Comparison of ENCODE assay signal across 24 cellular contexts in the genomic region with DNA sequence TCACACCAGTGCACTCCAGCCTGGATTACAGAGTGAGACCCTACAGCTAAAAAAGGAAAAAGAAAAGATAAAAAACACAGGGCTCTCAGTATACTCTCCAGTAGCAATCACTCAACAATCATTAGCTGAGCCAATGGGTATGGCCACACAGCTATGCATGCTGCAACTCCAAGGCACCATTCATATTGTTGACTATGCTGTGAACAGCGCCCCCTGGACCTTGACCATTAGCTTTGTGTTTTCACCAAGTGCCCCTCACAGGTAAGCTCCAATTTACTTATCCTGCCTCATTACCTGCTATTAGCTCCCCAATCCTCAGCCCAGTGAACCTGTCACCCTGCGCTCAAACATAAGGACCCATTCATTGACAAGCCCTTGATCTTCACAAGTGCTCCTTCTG. TPM values are rescaled to one million over a fixed set of nuclear protein-coding genes. Genes with fewer than 3 reads are reported as not detected.
A peak's percentile ranks its signal among the peaks of the same experiment; 100 is the strongest.
DNase-seq lines count a peak whose midpoint lies in the region; ATAC-seq and TF ChIP-seq lines count a peak whose summit lies in the region.
"Had no signal": no experiment of that assay in that cellular context is flagged by ENCODE, and none has a peak within 500 bp of the region (broad histone marks: within the 10 kb centered on the region; RNA-seq: fewer than 3 reads in every experiment).

No MANE protein-coding gene starts in this region.

- H3K4me1 ChIP-seq in HCT116 (ENCODE audit: control insufficient read depth in 1 of 2, insufficient read depth in 2 of 2, low read length in 2 of 2) (no peaks in the 10 kb centered on the region), left lung (no peaks in the 10 kb centered on the region)
- H3K4me1 ChIP-seq: prostate gland, thyroid gland had no signal

- H3K4me3 ChIP-seq in GM12864 (ENCODE audit: low read depth, low read length) (no peak overlapping the region), HCT116 (replicated peaks in 1 of 2; ENCODE audit: low read depth in 1 of 2, low read length in 2 of 2) (no peak overlapping the region), left lung (no peak overlapping the region)
- H3K4me3 ChIP-seq: prostate gland, thyroid gland had no signal

- no peak overlapping the region for H3K4me2 ChIP-seq in HCT116 (ENCODE audit: low read length)

- H3K36me3 ChIP-seq in HCT116 (ENCODE audit: control insufficient read depth in 1 of 2, insufficient read depth in 2 of 2, low read length in 2 of 2), result no peaks in the 10 kb centered on the region
- H3K36me3 ChIP-seq in left lung, result no peaks in the 10 kb centered on the region
- H3K36me3 ChIP-seq: prostate gland, thyroid gland had no signal

- H2AFZ ChIP-seq in HCT116 (ENCODE audit: low read depth, low read length, poor library complexity, severe bottlenecking), result no peak overlapping the region

- RAD21 ChIA-PET in HCT116 (lab: Charles Lee; ENCODE audit: low non-redundant PET in 1 of 2, low total read pairs in 2 of 2, uncharacterized antibody in 2 of 2, unreplicated experiment in 2 of 2), result no interaction called here

- ATAC-seq in HCT116, result peak; percentile 42
- peak; percentile 35 for ATAC-seq in left lung
- ATAC-seq in GM19035 (IDR thresholded peaks at IDR 0.05; ENCODE audit: unreplicated experiment), result no peak
- no peak for ATAC-seq in T-helper 17 cell
- ATAC-seq: activated T-helper 17 cell treated with anti-CD3 and anti-CD28 coated beads, Interleukin-2, amount 50 U/mL, for 72 hours; stimulated activated naive CD8-positive, alpha-beta T cell treated with anti-CD3 and anti-CD28 coated beads, Interleukin-15, amount 100 ng/mL, for 72 hours had no signal

- H3K27me3 ChIP-seq in HCT116 (ENCODE audit: insufficient read depth, low read length) (no peaks in the 10 kb centered on the region), left lung (peaks cover 0 to 44% of the 10 kb centered on the region in 2 donors)
- H3K27me3 ChIP-seq: thyroid gland had no signal

- H3K27ac ChIP-seq in HCT116 (ENCODE audit: low read depth, low read length), result no peak overlapping the region
- no peak overlapping the region for H3K27ac ChIP-seq in left lung
- H3K27ac ChIP-seq: HL-60, prostate gland, thyroid gland had no signal

- in situ Hi-C loops in SK-MEL-5 (cut with HindIII; ENCODE audit: low pct_unique_long_range_greater_than_20kb, low sequenced_read_pairs), result no loop called here

- H3K79me2 ChIP-seq in HCT116 (ENCODE audit: insufficient read depth, low read length), result no peaks in the 10 kb centered on the region

- intact Hi-C loops in HCT116 (cut with micrococcal nuclease), result no loop called here
- intact Hi-C loops in left lung (cut with DNase I), result no loop called here

- TF ChIP-seq POLR2A in HCT116 (IDR thresholded peaks at IDR 0.05; ENCODE audit: borderline replicate concordance, extremely low read depth, insufficient read depth, insufficient read length), result no peak

- TF ChIP-seq CTCF in GM12864 (IDR thresholded peaks at IDR 0.05; ENCODE audit: low read depth, low read length, missing control alignments) (peak; percentile 20), HCT116 (IDR thresholded peaks at IDR 0.05 in 2 of 3, conservative IDR thresholded peaks at IDR 0.05 in 1 of 3; ENCODE audit: borderline replicate concordance in 1 of 3, insufficient read depth in 1 of 3, low read depth in 2 of 3, low read length in 2 of 3) (peak in 2 of 3 experiments; percentile 11 to 12; a peak in 1 of 6 replicates), left lung (IDR thresholded peaks at IDR 0.05) (no peak)

- peaks cover 48% of the 10 kb centered on the region for H3K27me3 Mint-ChIP-seq in T-helper 17 cell

- no peaks in the 10 kb centered on the region for H3K36me3 Mint-ChIP-seq in T-helper 17 cell (ENCODE audit: low read depth)
- H3K36me3 Mint-ChIP-seq: activated naive CD8-positive, alpha-beta T cell; CD14-positive monocyte had no signal

- H4K20me1 ChIP-seq in HCT116 (ENCODE audit: insufficient read depth), result no peaks in the 10 kb centered on the region

- no peaks in the 10 kb centered on the region for H3K4me1 Mint-ChIP-seq in T-helper 17 cell
- H3K4me1 Mint-ChIP-seq: activated CD4-positive, alpha-beta T cell treated with anti-CD3 and anti-CD28 coated beads, Interleukin-2, amount 10 ng/mL, durations not matched to agents 24 days and 14 days; activated T-helper 17 cell treated with anti-CD3 and anti-CD28 coated beads, Interleukin-2, amount 50 U/mL, for 72 hours; CD14-positive monocyte; stimulated activated naive CD8-positive, alpha-beta T cell treated with anti-CD3 and anti-CD28 coated beads, Interleukin-15, amount 100 ng/mL, for 72 hours had no signal

- no peak overlapping the region for H3K4me3 Mint-ChIP-seq in T-helper 17 cell
- H3K4me3 Mint-ChIP-seq: activated CD4-positive, alpha-beta T cell treated with anti-CD3 and anti-CD28 coated beads, Interleukin-2, amount 10 ng/mL, durations not matched to agents 24 days and 14 days; activated naive CD8-positive, alpha-beta T cell; activated T-helper 17 cell treated with anti-CD3 and anti-CD28 coated beads, Interleukin-2, amount 50 U/mL, for 72 hours; CD14-positive monocyte; stimulated activated naive CD8-positive, alpha-beta T cell treated with anti-CD3 and anti-CD28 coated beads, Interleukin-15, amount 100 ng/mL, for 72 hours; T-helper 2 cell treated with Interferon-gamma antibody and Interleukin-4, amounts not matched to agents 5 μg/mL and 100 μg/mL, for 36 hours had no signal

- CTCF ChIA-PET in HCT116 (lab: Charles Lee), result no interaction called here

- H3K9me3 ChIP-seq in HCT116 (ENCODE audit: control insufficient read depth in 1 of 2, insufficient read depth in 1 of 2, low read depth in 1 of 2, low read length in 2 of 2) (no peaks in the 10 kb centered on the region), left lung (no peaks in the 10 kb centered on the region), T-helper 17 cell (ENCODE audit: control insufficient read depth, low read length, poor library complexity, severe bottlenecking) (no peaks in the 10 kb centered on the region)
- H3K9me3 ChIP-seq: prostate gland, thyroid gland had no signal

- no peak for TF ChIP-seq RAD21 in HCT116 (IDR thresholded peaks at IDR 0.05; ENCODE audit: low read depth)

- H3K9ac ChIP-seq in HCT116 (ENCODE audit: low read length), result no peak overlapping the region

- no peaks in the 10 kb centered on the region for H3K9me2 ChIP-seq in HCT116 (ENCODE audit: insufficient read depth)

- POLR2A ChIA-PET in HCT116 (lab: Charles Lee), result no interaction called here

- H3K27ac Mint-ChIP-seq in T-helper 17 cell, result no peak overlapping the region
- H3K27ac Mint-ChIP-seq: activated CD4-positive, alpha-beta T cell treated with anti-CD3 and anti-CD28 coated beads, Interleukin-2, amount 10 ng/mL, durations not matched to agents 24 days and 14 days; activated naive CD8-positive, alpha-beta T cell; activated T-helper 17 cell treated with anti-CD3 and anti-CD28 coated beads, Interleukin-2, amount 50 U/mL, for 72 hours; CD14-positive monocyte; stimulated activated naive CD8-positive, alpha-beta T cell treated with anti-CD3 and anti-CD28 coated beads, Interleukin-15, amount 100 ng/mL, for 72 hours; T-helper 2 cell treated with Interferon-gamma antibody and Interleukin-4, amounts not matched to agents 5 μg/mL and 100 μg/mL, for 36 hours had no signal

- no peak for DNase-seq in GM12864 (ENCODE audit: low read depth)
- DNase-seq in HCT116 (ENCODE audit: low read depth, low spot score), result no peak
- DNase-seq in SK-MEL-5 (ENCODE audit: low read depth, low spot score), result peak; percentile 55
- DNase-seq in left lung, result no peak
- no peak for DNase-seq in T-helper 17 cell
- no peak for DNase-seq in NCI-H2081 treated with DMSO at 0.1 percent for 48 hours (lab: John Stamatoyannopoulos, UW)
- DNase-seq: activated CD4-positive, alpha-beta T cell treated with anti-CD3 and anti-CD28 coated beads, Interleukin-2, amount 10 ng/mL, durations not matched to agents 24 days and 14 days; aorta; kidney; mammary epithelial cell; NCI-H1105 treated with DMSO at 0.1 percent for 48 hours; NCI-H2081; NCI-H446 treated with DMSO at 0.1 percent for 48 hours; stimulated activated naive CD8-positive, alpha-beta T cell treated with anti-CD3 and anti-CD28 coated beads, Interleukin-15, amount 100 ng/mL, for 72 hours; thyroid gland had no signal

- no TSS peak for BruUV-seq in HCT116 (replicated peaks; lab: Mats Ljungman, UMichigan)

TF ChIP-seq in HCT116, 20 proteins besides CTCF, POLR2A, EP300 and RAD21 (continues in another document):
- TF ChIP-seq EZH2phosphoT487 (IDR thresholded peaks at IDR 0.05; ENCODE audit: borderline replicate concordance), result no peak
- TF ChIP-seq, protein P1, sequence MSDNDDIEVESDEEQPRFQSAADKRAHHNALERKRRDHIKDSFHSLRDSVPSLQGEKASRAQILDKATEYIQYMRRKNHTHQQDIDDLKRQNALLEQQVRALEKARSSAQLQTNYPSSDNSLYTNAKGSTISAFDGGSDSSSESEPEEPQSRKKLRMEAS (IDR thresholded peaks at IDR 0.05), result no peak
- TF ChIP-seq, protein P2, sequence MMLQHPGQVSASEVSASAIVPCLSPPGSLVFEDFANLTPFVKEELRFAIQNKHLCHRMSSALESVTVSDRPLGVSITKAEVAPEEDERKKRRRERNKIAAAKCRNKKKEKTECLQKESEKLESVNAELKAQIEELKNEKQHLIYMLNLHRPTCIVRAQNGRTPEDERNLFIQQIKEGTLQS (IDR thresholded peaks at IDR 0.05), result no peak

RNA-seq across cellular contexts. Expression of a gene that starts 35.8 kb away (rescaled TPM):
- total RNA-seq in HCT116 (2021; ENCODE audit: unreplicated experiment) (10.3 TPM), left lung (not detected), T-helper 17 cell (not detected)
- polyA plus RNA-seq in HCT116 (2012), result 3.1 and 3.7 TPM in 2 replicates
- total RNA-seq in SK-MEL-5 (2014; rRNA removed; shearing (Covaris generic)), result 2.7 and 2.8 TPM in 2 replicates
- 3.3 and 4.9 TPM in 2 replicates for polyA plus RNA-seq in SK-MEL-5 (2015; cell fraction: cytosol; rRNA removed)
- polyA plus RNA-seq in SK-MEL-5 (2015; cell fraction: nucleus; rRNA removed), result 7.2 and 12.3 TPM in 2 replicates
- total RNA-seq: activated CD4-positive, alpha-beta T cell treated with anti-CD3 and anti-CD28 coated beads, Interleukin-2, amount 10 ng/mL, durations not matched to agents 24 days and 14 days; aorta; glomerular endothelial cell; kidney; mammary epithelial cell; RPMI7951; thyroid gland had no signal
- polyA plus RNA-seq: CD14-positive monocyte, mammary epithelial cell had no signal

RNA-seq across cellular contexts. Expression of a gene that starts 45.8 kb away (rescaled TPM):
- total RNA-seq in HCT116 (2021; ENCODE audit: unreplicated experiment) (44.4 TPM), left lung (not detected), T-helper 17 cell (not detected)
- polyA plus RNA-seq in HCT116 (2012), result 15.1 and 15.3 TPM in 2 replicates
- total RNA-seq in SK-MEL-5 (2014; rRNA removed; shearing (Covaris generic)), result 1.6 and 2.2 TPM in 2 replicates
- polyA plus RNA-seq in SK-MEL-5 (2015; cell fraction: cytosol; rRNA removed), result 15.3 and 19.5 TPM in 2 replicates
- polyA plus RNA-seq in SK-MEL-5 (2015; cell fraction: nucleus; rRNA removed), result 13.9 and 14.1 TPM in 2 replicates
- total RNA-seq: activated CD4-positive, alpha-beta T cell treated with anti-CD3 and anti-CD28 coated beads, Interleukin-2, amount 10 ng/mL, durations not matched to agents 24 days and 14 days; aorta; glomerular endothelial cell; thyroid gland had no signal
- polyA plus RNA-seq: CD14-positive monocyte had no signal

Comparison
In these comparisons a context has a peak if more than half of its experiments do, and no peak if none do; other contexts are left out.
1. CTCF ChIP-seq: peak in GM12864 (single experiment) and HCT116 (2 of 3); none in left lung (0 of 2).
2. ATAC-seq: peak in HCT116 (single experiment) and left lung (single experiment); none in GM19035 (single experiment) and T-helper 17 cell (single experiment).
3. RNA of a gene that starts 45.8 kb away (total RNA-seq): 44.4 TPM in HCT116 (single experiment); 1.6 to 2.2 TPM in SK-MEL-5, not detected in left lung and not detected in T-helper 17 cell; every median in the first group is over 10 times any median in the second.